ENCODE assay signal across 18 cellular contexts in genomic region chr11:77111277-77111676, GRCh38. TPM values are rescaled to one million over a fixed set of nuclear protein-coding genes. Genes with fewer than 3 reads are reported as not detected.
DNase-seq lines count a peak whose midpoint lies in the region; ATAC-seq and TF ChIP-seq lines count a peak whose summit lies in the region.
"Had no signal": no experiment of that assay in that cellular context is flagged by ENCODE, and none has a peak within 500 bp of the region (broad histone marks: within the 10 kb centered on the region; RNA-seq: fewer than 3 reads in every experiment).

No MANE protein-coding gene starts in this region.

- no peaks in the 10 kb centered on the region for H3K36me3 ChIP-seq in osteoblast (ENCODE audit: insufficient read depth, low read length)
- H3K36me3 ChIP-seq: MG63, SJCRH30 had no signal

- H3K4me1 Mint-ChIP-seq in stimulated activated naive B cell treated with anti-CD40 and anti-IgM and Interleukin-4, amounts not matched to agents 10 μg/mL and 1 μg/mL and 100 μg/mL, for 72 hours, result peaks cover 8 to 11% of the 10 kb centered on the region in 2 donors

- peak; percentile 20 for DNase-seq in Daoy (ENCODE audit: low read depth)
- peak; percentile 58 for DNase-seq in M059J (ENCODE audit: low read depth)
- peak; percentile 28 for DNase-seq in fibroblast of the aortic adventitia (ENCODE audit: low read depth)
- peak; percentile 87 for DNase-seq in osteoblast (ENCODE audit: insufficient read length, low spot score, missing footprints)
- no peak for DNase-seq in AG08395 (ENCODE audit: low spot score)
- DNase-seq in SHP77 treated with DMSO at 0.1 percent for 48 hours (lab: John Stamatoyannopoulos, UW), result no peak
- no peak for DNase-seq in stimulated activated naive B cell treated with anti-CD40 and anti-IgM and Interleukin-4, amounts not matched to agents 10 μg/mL and 1 μg/mL and 100 μg/mL, for 72 hours
- DNase-seq: GDM1, MG63, NCI-H1048, NCI-H1436 treated with DMSO at 0.1 percent for 48 hours, NCI-H2029, NCI-H2171, NCI-H526 treated with DMSO at 0.1 percent for 48 hours, SJCRH30 had no signal

- H3K9me3 Mint-ChIP-seq in stimulated activated naive B cell treated with anti-CD40 and anti-IgM and Interleukin-4, amounts not matched to agents 10 μg/mL and 1 μg/mL and 100 μg/mL, for 72 hours, result no peaks in the 10 kb centered on the region

- no peaks in the 10 kb centered on the region for H3K27me3 ChIP-seq in osteoblast (ENCODE audit: insufficient read depth, low read length)
- H3K27me3 ChIP-seq: MG63, SJCRH30 had no signal

- no peak overlapping the region for H3K4me2 ChIP-seq in osteoblast (ENCODE audit: insufficient read depth, low read length)

- no peak for ATAC-seq in stimulated activated naive B cell treated with anti-CD40 and anti-IgM and Interleukin-4, amounts not matched to agents 10 μg/mL and 1 μg/mL and 100 μg/mL, for 72 hours (replicated peaks)

- no peak overlapping the region for H2AFZ ChIP-seq in osteoblast (ENCODE audit: low read length)

- H3K27ac Mint-ChIP-seq in stimulated activated naive B cell treated with anti-CD40 and anti-IgM and Interleukin-4, amounts not matched to agents 10 μg/mL and 1 μg/mL and 100 μg/mL, for 72 hours, result no peak overlapping the region
- H3K27ac Mint-ChIP-seq: CD14-positive monocyte had no signal

- H3K4me3 ChIP-seq in fibroblast of the aortic adventitia (ENCODE audit: low read depth, low read length) (no peak overlapping the region), osteoblast (ENCODE audit: insufficient read depth, low read length) (no peak overlapping the region)
- H3K4me3 ChIP-seq: MG63, SJCRH30 had no signal

- H4K20me1 ChIP-seq in osteoblast (ENCODE audit: insufficient read depth, low read length), result peaks cover 4% of the 10 kb centered on the region

- TF ChIP-seq CTCF in fibroblast of the aortic adventitia (IDR thresholded peaks at IDR 0.05; ENCODE audit: insufficient read depth, low read length) (no peak), osteoblast (IDR thresholded peaks at IDR 0.05; ENCODE audit: extremely low read depth, low read depth, low read length) (no peak)

- H3K27ac ChIP-seq in osteoblast (ENCODE audit: low read depth, low read length), result no peak overlapping the region
- H3K27ac ChIP-seq: SJCRH30 had no signal

- no peaks in the 10 kb centered on the region for H3K27me3 Mint-ChIP-seq in stimulated activated naive B cell treated with anti-CD40 and anti-IgM and Interleukin-4, amounts not matched to agents 10 μg/mL and 1 μg/mL and 100 μg/mL, for 72 hours

- no peaks in the 10 kb centered on the region for H3K9me3 ChIP-seq in osteoblast (ENCODE audit: low read depth, low read length)
- H3K9me3 ChIP-seq: MG63, SJCRH30 had no signal

- H3K4me1 ChIP-seq in osteoblast (ENCODE audit: insufficient read depth, low read length), result peaks cover 45% of the 10 kb centered on the region

- peaks cover 2% of the 10 kb centered on the region for H3K79me2 ChIP-seq in osteoblast (ENCODE audit: insufficient read depth, low read length)

- H3K36me3 Mint-ChIP-seq in stimulated activated naive B cell treated with anti-CD40 and anti-IgM and Interleukin-4, amounts not matched to agents 10 μg/mL and 1 μg/mL and 100 μg/mL, for 72 hours, result no peaks in the 10 kb centered on the region
- H3K36me3 Mint-ChIP-seq: CD14-positive monocyte had no signal

- no peak overlapping the region for H3K4me3 Mint-ChIP-seq in stimulated activated naive B cell treated with anti-CD40 and anti-IgM and Interleukin-4, amounts not matched to agents 10 μg/mL and 1 μg/mL and 100 μg/mL, for 72 hours
- H3K4me3 Mint-ChIP-seq: CD14-positive monocyte had no signal

RNA-seq across cellular contexts. Expression of gene OMP, which starts 8.6 kb away (rescaled TPM):
- total RNA-seq in Daoy (2014; rRNA removed; shearing (Covaris generic)), result not detected in 2 replicates
- total RNA-seq in M059J (2014; rRNA removed; shearing (Covaris generic)), result not detected in 2 replicates
- total RNA-seq in fibroblast of the aortic adventitia (ENCODE audit: low replicate concordance), result 1.1 TPM in 1 of 2 replicates, not detected in the other
- total RNA-seq in osteoblast, result 0.88 TPM in 1 of 2 replicates, not detected in the other
- total RNA-seq: A673, H1 had no signal

RNA-seq across cellular contexts. Expression of gene MYO7A, which starts 16.8 kb away (rescaled TPM):
- total RNA-seq in Daoy (2014; rRNA removed; shearing (Covaris generic)), result 0.40 TPM in 1 of 2 replicates, not detected in the other
- not detected in 2 replicates for total RNA-seq in M059J (2014; rRNA removed; shearing (Covaris generic))
- total RNA-seq in fibroblast of the aortic adventitia (ENCODE audit: low replicate concordance), result 0.33 and 0.45 TPM in 2 replicates
- total RNA-seq in osteoblast, result under 0.01 TPM in 2 replicates
- total RNA-seq: A673 had no signal

RNA-seq across cellular contexts. Expression of gene CAPN5, which starts 44.5 kb away (rescaled TPM):
- total RNA-seq in Daoy (2014; rRNA removed; shearing (Covaris generic)), result 2.7 and 5.5 TPM in 2 replicates
- 13.1 and 17.2 TPM in 2 replicates for total RNA-seq in M059J (2014; rRNA removed; shearing (Covaris generic))
- total RNA-seq in fibroblast of the aortic adventitia (ENCODE audit: low replicate concordance), result 9.6 and 31.0 TPM in 2 replicates
- 6.5 and 8.5 TPM in 2 replicates for total RNA-seq in osteoblast

Comparison
In these comparisons a context has a peak if more than half of its experiments do, and no peak if none do; other contexts are left out.
1. DNase-seq: peak in Daoy (single experiment), M059J (single experiment), fibroblast of the aortic adventitia (single experiment) and osteoblast (single experiment); none in AG08395 (single experiment), SHP77 treated with DMSO at 0.1 percent for 48 hours (single experiment) and stimulated activated naive B cell treated with anti-CD40 and anti-IgM and Interleukin-4, amounts not matched to agents 10 μg/mL and 1 μg/mL and 100 μg/mL, for 72 hours (single experiment).